ENCODE assay signal across 8 cellular contexts in genomic region chr20:44646641-44647274, GRCh38. TPM values are rescaled to one million over a fixed set of nuclear protein-coding genes. Genes with fewer than 3 reads are reported as not detected.
DNase-seq lines count a peak whose midpoint lies in the region; ATAC-seq and TF ChIP-seq lines count a peak whose summit lies in the region.

No MANE protein-coding gene starts in this region.

- H3K9me2 ChIP-seq in DOHH2 (replicated peaks; ENCODE audit: control insufficient read depth, low read length) = no peaks in the 10 kb centered on the region

- H3K9me3 ChIP-seq in DOHH2 (ENCODE audit: control insufficient read depth, insufficient read depth, low read length) = no peaks in the 10 kb centered on the region

- peak overlapping the region; percentile 93 for H3K27ac Mint-ChIP-seq in activated T-helper 17 cell treated with anti-CD3 and anti-CD28 coated beads, Interleukin-2, amount 50 U/mL, for 72 hours
- H3K27ac Mint-ChIP-seq in nephron = peak overlapping the region; percentile 46 to 76 (median 51)

- H3K79me2 ChIP-seq in DOHH2 (ENCODE audit: control insufficient read depth, low read length) = peaks cover 50% of the 10 kb centered on the region

- no peaks in the 10 kb centered on the region for H3K27me3 ChIP-seq in DOHH2 (ENCODE audit: control insufficient read depth, low read length)

- DNase-seq in kidney glomerular epithelial cell (lab: John Stamatoyannopoulos, UW) (no peak), COR-L47 (lab: John Stamatoyannopoulos, UW) (no peak)

- no peaks in the 10 kb centered on the region for H3K27me3 Mint-ChIP-seq in activated T-helper 17 cell treated with anti-CD3 and anti-CD28 coated beads, Interleukin-2, amount 50 U/mL, for 72 hours
- H3K27me3 Mint-ChIP-seq in nephron (ENCODE audit: low read depth) = peaks cover under 1% of the 10 kb centered on the region

- peaks cover 94% of the 10 kb centered on the region for H3K4me1 ChIP-seq in DOHH2 (ENCODE audit: control insufficient read depth, low read length)

- no peaks in the 10 kb centered on the region for H3K9me3 Mint-ChIP-seq in activated T-helper 17 cell treated with anti-CD3 and anti-CD28 coated beads, Interleukin-2, amount 50 U/mL, for 72 hours
- no peaks in the 10 kb centered on the region for H3K9me3 Mint-ChIP-seq in nephron

- peaks cover 54% of the 10 kb centered on the region for H3K4me1 Mint-ChIP-seq in activated T-helper 17 cell treated with anti-CD3 and anti-CD28 coated beads, Interleukin-2, amount 50 U/mL, for 72 hours
- peaks cover 40% of the 10 kb centered on the region for H3K4me1 Mint-ChIP-seq in nephron

- no peak for TF ChIP-seq CTCF in DOHH2 (IDR thresholded peaks at IDR 0.05; ENCODE audit: low read depth, low read length, poor library complexity, severe bottlenecking)
- TF ChIP-seq CTCF in nephron (IDR thresholded peaks at IDR 0.05; ENCODE audit: unreplicated experiment in 3 of 3) = no peak

- peak overlapping the region; percentile 95 for H3K27ac ChIP-seq in DOHH2 (ENCODE audit: low read depth, low read length)

- peaks cover 24% of the 10 kb centered on the region for H3F3A ChIP-seq in DOHH2 (ENCODE audit: control insufficient read depth, insufficient read depth)

- H3K4me2 ChIP-seq in DOHH2 (ENCODE audit: low read length) = peak overlapping the region; percentile 87

- peaks cover 19% of the 10 kb centered on the region for H3K36me3 ChIP-seq in DOHH2 (ENCODE audit: control insufficient read depth, low read length)

- ATAC-seq in GM19397 (IDR thresholded peaks at IDR 0.05; ENCODE audit: unreplicated experiment) (peak; percentile 46), HG03521 (IDR thresholded peaks at IDR 0.05; ENCODE audit: unreplicated experiment) (peak; percentile 41), GM21526 (IDR thresholded peaks at IDR 0.05; ENCODE audit: low FRiP score, unreplicated experiment) (no peak)
- peak; percentile 49 for ATAC-seq in activated T-helper 17 cell treated with anti-CD3 and anti-CD28 coated beads, Interleukin-2, amount 50 U/mL, for 72 hours (replicated peaks)

- no peaks in the 10 kb centered on the region for H4K20me1 ChIP-seq in DOHH2 (ENCODE audit: control insufficient read depth, insufficient read depth, low read depth, low read length)

- H3K36me3 Mint-ChIP-seq in activated T-helper 17 cell treated with anti-CD3 and anti-CD28 coated beads, Interleukin-2, amount 50 U/mL, for 72 hours (ENCODE audit: low read depth) = no peaks in the 10 kb centered on the region
- H3K36me3 Mint-ChIP-seq in nephron (ENCODE audit: low read depth) = no peaks in the 10 kb centered on the region

- H3K4me3 Mint-ChIP-seq in activated T-helper 17 cell treated with anti-CD3 and anti-CD28 coated beads, Interleukin-2, amount 50 U/mL, for 72 hours = peak overlapping the region; percentile 80
- H3K4me3 Mint-ChIP-seq in nephron = no peak overlapping the region

- H3K4me3 ChIP-seq in DOHH2 (ENCODE audit: low read length) = peak overlapping the region; percentile 70

RNA-seq across cellular contexts. Expression of gene ADA, which starts 4.7 kb away (rescaled TPM):
- 10 to 100 TPM; 30.4 to 32.5 TPM for total RNA-seq in activated T-helper 17 cell treated with anti-CD3 and anti-CD28 coated beads, Interleukin-2, amount 50 U/mL, for 72 hours
